20 cellular contexts compared by ENCODE assay signal in the genomic region with DNA sequence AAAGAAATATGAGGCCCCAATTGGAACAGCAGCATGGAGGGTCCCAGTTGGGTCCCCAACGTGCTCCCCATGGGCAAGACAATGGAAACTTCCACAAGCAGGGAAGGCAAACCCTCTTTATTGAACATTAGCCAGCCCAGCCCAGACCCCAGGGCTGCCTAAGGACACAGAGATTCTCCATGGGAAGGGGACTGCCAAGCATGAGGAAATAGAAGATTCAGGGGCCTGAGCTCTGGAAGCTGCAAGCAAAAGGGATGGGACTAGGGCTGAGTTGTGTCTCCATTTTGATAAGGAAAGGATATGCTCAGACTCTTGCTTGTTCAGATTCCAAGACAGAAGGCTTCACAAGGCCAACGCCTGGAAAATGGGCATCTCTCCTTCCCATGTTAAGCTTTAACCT.
"Had no signal": no experiment of that assay in that cellular context is flagged by ENCODE, and none has a peak within 500 bp of the region (broad histone marks: within the 10 kb centered on the region; RNA-seq: fewer than 3 reads in every experiment).

No MANE protein-coding gene starts in this region.

- ATAC-seq: Right ventricle myocardium inferior, SK-N-SH treated with all-trans-retinoic acid at 6 μM for 48 hours had no signal

- DNase-seq: Karpas-422, KG1, MG63, NCI-H1092, NCI-H1105 treated with DMSO at 0.1 percent for 48 hours, NCI-H1417 treated with DMSO at 0.1 percent for 48 hours, NCI-H146, NCI-H1694 treated with DMSO at 0.1 percent for 48 hours, NCI-H1930, NCI-H2081, NCI-H2107, NCI-H2227 treated with DMSO at 0.1 percent for 48 hours, NCI-H524 treated with DMSO at 0.1 percent for 48 hours, NCI-H69, NCI-H774, RPMI8226, SHP77 treated with DMSO at 0.1 percent for 48 hours, SJCRH30 had no signal

- H3K4me3 ChIP-seq: MG63, SJCRH30 had no signal

- H3K36me3 ChIP-seq: MG63, SJCRH30 had no signal

- H3K27ac ChIP-seq: SJCRH30 had no signal

- H3K9me3 ChIP-seq: MG63, SJCRH30 had no signal

- H3K27me3 ChIP-seq: MG63, SJCRH30 had no signal
